In genomic region chr16:85402910-85403692, GRCh38 we compare ENCODE assay signal across 10 cellular contexts.
DNase-seq lines count a peak whose midpoint lies in the region; ATAC-seq and TF ChIP-seq lines count a peak whose summit lies in the region.
"Had no signal": no experiment of that assay in that cellular context is flagged by ENCODE, and none has a peak within 500 bp of the region (broad histone marks: within the 10 kb centered on the region; RNA-seq: fewer than 3 reads in every experiment).

No MANE protein-coding gene starts in this region.

- H3K36me3 ChIP-seq in WERI-Rb-1, result no peaks in the 10 kb centered on the region

- no peak overlapping the region for H3K4me3 ChIP-seq in fibroblast of mammary gland (ENCODE audit: control insufficient read depth, low read depth, low read length)
- H3K4me3 ChIP-seq in WERI-Rb-1 (ENCODE audit: low read depth, low read length), result no peak overlapping the region

- H3K27me3 ChIP-seq in WERI-Rb-1 (ENCODE audit: insufficient read depth, low read depth, severe bottlenecking), result no peaks in the 10 kb centered on the region

- TF ChIP-seq CTCF in fibroblast of mammary gland (conservative IDR thresholded peaks at IDR 0.05; ENCODE audit: control insufficient read depth, insufficient read depth, low read depth, low read length) (no peak), WERI-Rb-1 (IDR thresholded peaks at IDR 0.05; ENCODE audit: low read depth, low read length) (no peak)

- H3K9me3 ChIP-seq in WERI-Rb-1 (ENCODE audit: severe bottlenecking), result no peaks in the 10 kb centered on the region

- no peak for ATAC-seq in HG02885 (IDR thresholded peaks at IDR 0.05; ENCODE audit: poor library complexity, unreplicated experiment)

- DNase-seq in DMS 273 (lab: John Stamatoyannopoulos, UW; ENCODE audit: unreplicated experiment) (peak; percentile 59), DMS 273 treated with DMSO at 0.1 percent for 48 hours (lab: John Stamatoyannopoulos, UW) (no peak), NCI-H226 (peak; percentile 57), fibroblast of mammary gland (ENCODE audit: low read depth) (peak; percentile 48), renal cortical epithelial cell (ENCODE audit: low read depth) (peak; percentile 18), C1 segment of cervical spinal cord (lab: John Stamatoyannopoulos, UW) (no peak), WERI-Rb-1 (no peak)
- DNase-seq: naive B cell had no signal

- no peak overlapping the region for H3K27ac ChIP-seq in WERI-Rb-1
- H3K27ac ChIP-seq: 22Rv1 had no signal

Comparison
In these comparisons a context has a peak if more than half of its experiments do, and no peak if none do; other contexts are left out.
1. DNase-seq: peak in DMS 273 (single experiment), NCI-H226 (single experiment), fibroblast of mammary gland (single experiment) and renal cortical epithelial cell (single experiment); none in DMS 273 treated with DMSO at 0.1 percent for 48 hours (single experiment), C1 segment of cervical spinal cord (0 of 14) and WERI-Rb-1 (single experiment).